ENCODE assay signal across 19 cellular contexts in genomic region chr7:64885520-64886240, GRCh38. TPM values are rescaled to one million over a fixed set of nuclear protein-coding genes. Genes with fewer than 3 reads are reported as not detected.
DNase-seq lines count a peak whose midpoint lies in the region; ATAC-seq and TF ChIP-seq lines count a peak whose summit lies in the region.
"Had no signal": no experiment of that assay in that cellular context is flagged by ENCODE, and none has a peak within 500 bp of the region (broad histone marks: within the 10 kb centered on the region; RNA-seq: fewer than 3 reads in every experiment).

No MANE protein-coding gene starts in this region.

- no peaks in the 10 kb centered on the region for H3K36me3 Mint-ChIP-seq in type B pancreatic cell
- H3K36me3 Mint-ChIP-seq: IgD-negative memory B cell had no signal

- no peaks in the 10 kb centered on the region for H3K9me3 ChIP-seq in right atrium auricular region
- H3K9me3 ChIP-seq in MM.1S (replicated peaks; ENCODE audit: insufficient read depth, low read length): no peaks in the 10 kb centered on the region

- no peak overlapping the region; the same call in 1 of the 2 replicates for H3K4me2 ChIP-seq in MM.1S (ENCODE audit: low read depth, low read length)

- H3K4me1 ChIP-seq in right atrium auricular region (peaks cover 0 to 34% of the 10 kb centered on the region in 2 donors), MM.1S (ENCODE audit: low read length) (peaks cover 22% of the 10 kb centered on the region)

- H2AFZ ChIP-seq in MM.1S (ENCODE audit: low read length): 0 out of 2 replicates have a peak overlapping the region, but pooled peaks have one; percentile 3

- no peak overlapping the region for H3K9ac ChIP-seq in MM.1S (ENCODE audit: low read length)

- no peak for ATAC-seq in Right ventricle myocardium inferior

- no peaks in the 10 kb centered on the region for H4K20me1 ChIP-seq in MM.1S (ENCODE audit: insufficient read depth, low read length)

- H3K27ac ChIP-seq in right atrium auricular region (no peak overlapping the region), MM.1S (ENCODE audit: low read length) (peak overlapping the region; percentile 58; the same call in 1 of the 2 replicates)

- DNase-seq in right atrium auricular region (ENCODE audit: low spot score): peak; percentile 16
- no peak for DNase-seq in Right ventricle myocardium inferior (ENCODE audit: missing footprints)
- peak; percentile 83 for DNase-seq in MM.1S
- peak; percentile 2 for DNase-seq in hepatic stellate cell (ENCODE audit: low spot score)
- DNase-seq in type B pancreatic cell (ENCODE audit: extremely low spot score, unreplicated experiment): peak; percentile 16
- DNase-seq in GM19240 (ENCODE audit: insufficient read length, low spot score): no peak
- DNase-seq in NCI-H226: no peak
- no peak for DNase-seq in KG1 (lab: John Stamatoyannopoulos, UW)
- DNase-seq: AML-193, EL, HCEC 1CT, MV-4-11, NCI-H1417, NCI-H2029, NCI-H2171, NCI-H446 treated with DMSO at 0.1 percent for 48 hours, RPMI8226 had no signal

- H3F3A ChIP-seq in MM.1S (ENCODE audit: insufficient read depth, low read length): peaks cover 13% of the 10 kb centered on the region; the same call in 1 of the 2 replicates

- intact Hi-C loops in Right ventricle myocardium inferior (cut with DNase I): no loop called here

- H3K36me3 ChIP-seq in right atrium auricular region: no peaks in the 10 kb centered on the region
- H3K36me3 ChIP-seq in MM.1S (replicated peaks; ENCODE audit: insufficient read depth, low read length): no peaks in the 10 kb centered on the region

- H3K9me2 ChIP-seq in MM.1S (replicated peaks; ENCODE audit: insufficient read depth, low read length): no peaks in the 10 kb centered on the region

- H3K4me3 ChIP-seq in right atrium auricular region: no peak overlapping the region
- no peak overlapping the region for H3K4me3 ChIP-seq in MM.1S (ENCODE audit: low read length)

- H3K27me3 Mint-ChIP-seq in type B pancreatic cell: peaks cover 50% of the 10 kb centered on the region

- no peaks in the 10 kb centered on the region for H3K79me2 ChIP-seq in MM.1S (ENCODE audit: low read length)

- H3K27me3 ChIP-seq in right atrium auricular region (no peaks in the 10 kb centered on the region), MM.1S (replicated peaks; ENCODE audit: insufficient read depth, low read length) (peaks cover 4% of the 10 kb centered on the region; the same call in 1 of the 2 replicates)

- TF ChIP-seq CTCF in right atrium auricular region (IDR thresholded peaks at IDR 0.05): no peak
- TF ChIP-seq CTCF in MM.1S (IDR thresholded peaks at IDR 0.05; ENCODE audit: low read length): no peak
- no peak for TF ChIP-seq CTCF in type B pancreatic cell (conservative IDR thresholded peaks at IDR 0.05)

- H3K4me3 Mint-ChIP-seq in type B pancreatic cell: no peak overlapping the region
- H3K4me3 Mint-ChIP-seq: CD14-positive monocyte had no signal

- H3K9me3 Mint-ChIP-seq in type B pancreatic cell: no peaks in the 10 kb centered on the region

- H3K4me1 Mint-ChIP-seq in type B pancreatic cell (ENCODE audit: unreplicated experiment): peaks cover 9% of the 10 kb centered on the region

- no peak overlapping the region for H3K27ac Mint-ChIP-seq in type B pancreatic cell
- H3K27ac Mint-ChIP-seq: IgD-negative memory B cell had no signal

RNA-seq across cellular contexts. Expression of gene ZNF273, which starts 17.4 kb away (rescaled TPM):
- total RNA-seq in right atrium auricular region (1 to 10 TPM; 1.1 to 1.6 TPM), Right ventricle myocardium inferior (1.5 TPM), type B pancreatic cell (ENCODE audit: low replicate concordance) (6.2 and 9.3 TPM in 2 replicates)

Comparison
In these comparisons a context has a peak if more than half of its experiments do, and no peak if none do; other contexts are left out.
1. DNase-seq: peak in right atrium auricular region (single experiment), MM.1S (single experiment), hepatic stellate cell (single experiment) and type B pancreatic cell (single experiment); none in Right ventricle myocardium inferior (single experiment), GM19240 (single experiment), NCI-H226 (single experiment) and KG1 (single experiment).